1 cellular context compared by ENCODE assay signal in the genomic region with DNA sequence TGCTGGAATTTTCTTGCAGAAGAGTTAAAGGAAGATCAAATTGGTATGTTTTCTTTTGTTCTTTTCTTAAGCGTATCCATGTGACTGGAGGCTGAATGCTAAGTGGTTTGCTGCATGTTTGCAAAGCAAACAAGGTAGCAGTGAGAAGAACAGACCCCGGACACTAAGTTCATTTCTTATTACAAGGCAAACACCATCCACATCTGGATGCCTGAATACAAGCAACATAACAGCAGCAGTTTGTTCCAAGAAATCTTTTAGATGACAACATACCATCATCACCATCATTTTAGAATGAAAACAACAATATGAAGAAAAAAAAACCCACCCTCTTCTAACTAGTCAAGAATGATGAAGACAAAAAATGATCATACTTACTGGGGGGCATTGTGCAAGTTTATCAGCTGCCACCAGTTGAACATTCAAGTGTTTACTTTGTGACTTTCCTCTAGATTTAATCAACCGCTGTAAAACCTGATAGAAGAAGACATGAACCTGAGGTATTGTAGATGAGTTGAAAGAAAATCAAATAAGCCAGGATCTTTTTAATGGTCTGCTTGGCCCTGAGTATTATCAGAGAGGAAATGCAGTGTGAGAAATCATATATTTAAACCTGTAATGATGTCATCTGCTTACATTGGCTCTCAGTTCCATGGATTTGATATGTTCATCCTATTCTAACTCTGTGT.
A peak's percentile ranks its signal among the peaks of the same experiment; 100 is the strongest.
TF ChIP-seq lines count a peak whose summit lies in the region.

No MANE protein-coding gene starts in this region.

TF ChIP-seq in K562, 482 proteins besides CTCF, POLR2A, EP300 and RAD21 (continued from another document):
- TF ChIP-seq JUND (IDR thresholded peaks at IDR 0.05; ENCODE audit: borderline replicate concordance, low read depth, low read length) (peak; percentile 72; the same call in 1 of the 2 replicates), JUND (tag; IDR thresholded peaks at IDR 0.05; ENCODE audit: borderline replicate concordance, low read depth, low read length) (peak; percentile 49; the same call in 2 of the 3 replicates), SOX6 (IDR thresholded peaks at IDR 0.05) (peak; percentile 79; the same call in 1 of the 2 replicates), ARID1B (IDR thresholded peaks at IDR 0.05) (peak; percentile 88), TAL1 (IDR thresholded peaks at IDR 0.05) (peak; percentile 73), FOXA1 (IDR thresholded peaks at IDR 0.05; ENCODE audit: borderline replicate concordance) (peak; percentile 45; the same call in 1 of the 2 replicates), SMARCE1 (IDR thresholded peaks at IDR 0.05) (peak; percentile 86; the same call in 1 of the 2 replicates), FOXM1 (IDR thresholded peaks at IDR 0.05; ENCODE audit: low read depth) (0 out of 2 replicates have a peak, but pooled peaks have one; percentile 28), FOXM1 (CRISPR knock-in tag; IDR thresholded peaks at IDR 0.05; ENCODE audit: low read depth) (no peak)
- TF ChIP-seq, protein P1, sequence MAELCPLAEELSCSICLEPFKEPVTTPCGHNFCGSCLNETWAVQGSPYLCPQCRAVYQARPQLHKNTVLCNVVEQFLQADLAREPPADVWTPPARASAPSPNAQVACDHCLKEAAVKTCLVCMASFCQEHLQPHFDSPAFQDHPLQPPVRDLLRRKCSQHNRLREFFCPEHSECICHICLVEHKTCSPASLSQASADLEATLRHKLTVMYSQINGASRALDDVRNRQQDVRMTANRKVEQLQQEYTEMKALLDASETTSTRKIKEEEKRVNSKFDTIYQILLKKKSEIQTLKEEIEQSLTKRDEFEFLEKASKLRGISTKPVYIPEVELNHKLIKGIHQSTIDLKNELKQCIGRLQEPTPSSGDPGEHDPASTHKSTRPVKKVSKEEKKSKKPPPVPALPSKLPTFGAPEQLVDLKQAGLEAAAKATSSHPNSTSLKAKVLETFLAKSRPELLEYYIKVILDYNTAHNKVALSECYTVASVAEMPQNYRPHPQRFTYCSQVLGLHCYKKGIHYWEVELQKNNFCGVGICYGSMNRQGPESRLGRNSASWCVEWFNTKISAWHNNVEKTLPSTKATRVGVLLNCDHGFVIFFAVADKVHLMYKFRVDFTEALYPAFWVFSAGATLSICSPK (IDR thresholded peaks at IDR 0.05; ENCODE audit: borderline replicate concordance): no peak
